23 cellular contexts compared by ENCODE assay signal in genomic region chr17:81956607-81957589, GRCh38. TPM values are rescaled to one million over a fixed set of nuclear protein-coding genes. Genes with fewer than 3 reads are reported as not detected.
"Had no signal": no experiment of that assay in that cellular context is flagged by ENCODE, and none has a peak within 500 bp of the region (broad histone marks: within the 10 kb centered on the region; RNA-seq: fewer than 3 reads in every experiment).

No MANE protein-coding gene starts in this region.

- H3K36me3 Mint-ChIP-seq: naive thymus-derived CD4-positive, alpha-beta T cell; stimulated activated naive B cell treated with anti-CD40 and anti-IgM and Interleukin-4, amounts not matched to agents 10 μg/mL and 1 μg/mL and 100 μg/mL, for 72 hours had no signal

- H3K27ac Mint-ChIP-seq: activated B cell treated with CpG ODN at 0.5 μM for 24 hours; activated CD4-positive, alpha-beta T cell treated with anti-CD3 and anti-CD28 coated beads, Interleukin-2, amount 10 ng/mL, durations not matched to agents 24 days and 14 days; activated T-helper 17 cell treated with anti-CD3 and anti-CD28 coated beads, Interleukin-2, amount 50 U/mL, for 72 hours; dendritic cell treated with granulocyte-macrophage colony-stimulating factor and Interleukin-4, amounts not matched to agents 40 ng/mL and 50 ng/mL, for 4 days; effector memory CD8-positive, alpha-beta T cell; stimulated activated naive B cell treated with anti-CD40 and anti-IgM and Interleukin-4, amounts not matched to agents 10 μg/mL and 1 μg/mL and 100 μg/mL, for 72 hours; T-helper 17 cell had no signal

- H3K9me3 Mint-ChIP-seq: activated B cell treated with CpG ODN at 0.5 μM for 24 hours; activated CD4-positive, alpha-beta T cell treated with anti-CD3 and anti-CD28 coated beads, Interleukin-2, amount 10 ng/mL, durations not matched to agents 24 days and 14 days; activated T-helper 17 cell treated with anti-CD3 and anti-CD28 coated beads, Interleukin-2, amount 50 U/mL, for 72 hours; dendritic cell treated with granulocyte-macrophage colony-stimulating factor and Interleukin-4, amounts not matched to agents 40 ng/mL and 50 ng/mL, for 4 days; effector memory CD8-positive, alpha-beta T cell; naive thymus-derived CD4-positive, alpha-beta T cell; stimulated activated naive B cell treated with anti-CD40 and anti-IgM and Interleukin-4, amounts not matched to agents 10 μg/mL and 1 μg/mL and 100 μg/mL, for 72 hours had no signal

- H3K9me3 ChIP-seq: ascending aorta, heart left ventricle, mucosa of descending colon, right atrium auricular region, tibial artery had no signal

- H3K4me3 Mint-ChIP-seq: activated B cell treated with CpG ODN at 0.5 μM for 24 hours; activated CD4-positive, alpha-beta T cell treated with anti-CD3 and anti-CD28 coated beads, Interleukin-2, amount 10 ng/mL, durations not matched to agents 24 days and 14 days; activated T-helper 17 cell treated with anti-CD3 and anti-CD28 coated beads, Interleukin-2, amount 50 U/mL, for 72 hours; dendritic cell treated with granulocyte-macrophage colony-stimulating factor and Interleukin-4, amounts not matched to agents 40 ng/mL and 50 ng/mL, for 4 days; effector memory CD8-positive, alpha-beta T cell; stimulated activated naive B cell treated with anti-CD40 and anti-IgM and Interleukin-4, amounts not matched to agents 10 μg/mL and 1 μg/mL and 100 μg/mL, for 72 hours; T-helper 17 cell had no signal

- H3K4me3 ChIP-seq: ascending aorta, heart left ventricle, mucosa of descending colon, right atrium auricular region, skin epidermis, tibial artery had no signal

- H3K4me1 Mint-ChIP-seq: activated T-helper 17 cell treated with anti-CD3 and anti-CD28 coated beads, Interleukin-2, amount 50 U/mL, for 72 hours; T-helper 17 cell had no signal

- H3K27ac ChIP-seq: ascending aorta, epithelial cell of prostate, heart left ventricle, right atrium auricular region, skin epidermis, tibial artery had no signal

- DNase-seq: activated B cell treated with CpG ODN at 0.5 μM for 24 hours; activated naive CD4-positive, alpha-beta T cell treated with Interleukin-2 at 50 U/mL for 16 hours; effector memory CD8-positive, alpha-beta T cell; heart left ventricle; mucosa of descending colon; naive thymus-derived CD4-positive, alpha-beta T cell; nucleus accumbens; stimulated activated CD4-positive, alpha-beta T cell treated with anti-CD3 and anti-CD28 coated beads, Interleukin-15, amount 100 ng/mL, for 24 hours; stimulated activated CD4-positive, alpha-beta T cell treated with anti-CD3 and anti-CD28 coated beads, Interleukin-4, amount 100 ng/mL, for 1 hour; stimulated activated naive B cell treated with anti-CD40 and anti-IgM and Interleukin-4, amounts not matched to agents 10 μg/mL and 1 μg/mL and 100 μg/mL, for 72 hours; T-helper 17 cell; tibial artery had no signal

- H3K36me3 ChIP-seq: ascending aorta, heart left ventricle, right atrium auricular region, tibial artery had no signal

RNA-seq across cellular contexts. Expression of gene NOTUM, which starts 4.1 kb away (rescaled TPM):
- total RNA-seq: activated B cell treated with CpG ODN at 0.5 μM for 24 hours, ascending aorta, bronchial epithelial cell, posterior vena cava, subcutaneous adipose tissue, T-helper 17 cell had no signal

RNA-seq across cellular contexts. Expression of gene MYADML2, which starts 9.9 kb away (rescaled TPM):
- total RNA-seq: activated B cell treated with CpG ODN at 0.5 μM for 24 hours; activated CD4-positive, alpha-beta T cell treated with anti-CD3 and anti-CD28 coated beads, Interleukin-2, amount 10 ng/mL, durations not matched to agents 24 days and 14 days; activated T-helper 17 cell treated with anti-CD3 and anti-CD28 coated beads, Interleukin-2, amount 50 U/mL, for 72 hours; ascending aorta; bronchial epithelial cell; left lobe of liver; naive thymus-derived CD4-positive, alpha-beta T cell; posterior vena cava; subcutaneous adipose tissue; T-helper 17 cell had no signal
- polyA plus RNA-seq: naive thymus-derived CD4-positive, alpha-beta T cell had no signal
